In genomic region chr10:118106426-118106825, GRCh38 we compare ENCODE assay signal across 10 cellular contexts. TPM values are rescaled to one million over a fixed set of nuclear protein-coding genes. Genes with fewer than 3 reads are reported as not detected.
DNase-seq lines count a peak whose midpoint lies in the region; ATAC-seq and TF ChIP-seq lines count a peak whose summit lies in the region.
"Had no signal": no experiment of that assay in that cellular context is flagged by ENCODE, and none has a peak within 500 bp of the region (broad histone marks: within the 10 kb centered on the region; RNA-seq: fewer than 3 reads in every experiment).

No MANE protein-coding gene starts in this region.

- TF ChIP-seq POLR2A in breast epithelium (IDR thresholded peaks at IDR 0.05) = no peak

- no peak overlapping the region for H3K4me2 ChIP-seq in OCI-LY3 (ENCODE audit: low read length)

- intact Hi-C loops in MCF 10A (cut with micrococcal nuclease) = loop anchor here (5.0 kb wide), 1 partner anchor 569 kb away; no protein-coding TSS in a partner anchor
- intact Hi-C loops in breast epithelium (cut with DNase I; ENCODE audit: low total_unique reads) = no loop called here
- intact Hi-C loops in tibial artery (cut with DNase I; ENCODE audit: low total_unique reads) = loop anchor here (5.0 kb wide), 1 partner anchor 569 kb away; no protein-coding TSS in a partner anchor

- H3K4me3 ChIP-seq in breast epithelium (no peak overlapping the region), OCI-LY3 (ENCODE audit: low read length) (no peak overlapping the region), fibroblast of pulmonary artery (replicated peaks; ENCODE audit: low read depth, low read length) (no peak overlapping the region), tibial artery (no peak overlapping the region)
- H3K4me3 ChIP-seq: gastroesophageal sphincter had no signal

- POLR2A ChIA-PET in MCF 10A (lab: Yijun Ruan, JAX) = no interaction called here

- no peak overlapping the region for H3K9ac ChIP-seq in OCI-LY3 (ENCODE audit: low read length)

- no peaks in the 10 kb centered on the region for H3K4me1 ChIP-seq in breast epithelium
- no peaks in the 10 kb centered on the region for H3K4me1 ChIP-seq in OCI-LY3 (ENCODE audit: low read length)
- peaks cover 0 to 11% (median 0%) of the 10 kb centered on the region in 4 donors for H3K4me1 ChIP-seq in tibial artery
- H3K4me1 ChIP-seq: gastroesophageal sphincter had no signal

- H3K9me3 ChIP-seq in breast epithelium = no peaks in the 10 kb centered on the region
- H3K9me3 ChIP-seq in OCI-LY3 (ENCODE audit: insufficient read depth, low read length) = no peaks in the 10 kb centered on the region
- no peaks in the 10 kb centered on the region for H3K9me3 ChIP-seq in tibial artery
- H3K9me3 ChIP-seq: gastroesophageal sphincter had no signal

- H4K20me1 ChIP-seq in OCI-LY3 (ENCODE audit: insufficient read depth, low read length) = no peaks in the 10 kb centered on the region

- no peaks in the 10 kb centered on the region for H3K27me3 Mint-ChIP-seq in MCF 10A (ENCODE audit: insufficient read depth, unreplicated experiment)

- H3K36me3 ChIP-seq in breast epithelium (no peaks in the 10 kb centered on the region), OCI-LY3 (replicated peaks; ENCODE audit: low read depth, low read length) (no peaks in the 10 kb centered on the region), tibial artery (no peaks in the 10 kb centered on the region)
- H3K36me3 ChIP-seq: gastroesophageal sphincter had no signal

- no peaks in the 10 kb centered on the region for H3K9me3 Mint-ChIP-seq in MCF 10A (ENCODE audit: unreplicated experiment)

- no peak overlapping the region for H3K4me3 Mint-ChIP-seq in MCF 10A (ENCODE audit: unreplicated experiment)

- no peak for ATAC-seq in GM19467 (IDR thresholded peaks at IDR 0.05; ENCODE audit: unreplicated experiment)
- no peak for ATAC-seq in HG02759 (IDR thresholded peaks at IDR 0.05; ENCODE audit: unreplicated experiment)
- ATAC-seq: gastroesophageal sphincter had no signal

- H3K27me3 ChIP-seq in breast epithelium (no peaks in the 10 kb centered on the region), OCI-LY3 (ENCODE audit: low read depth, low read length) (no peaks in the 10 kb centered on the region), tibial artery (no peaks in the 10 kb centered on the region)
- H3K27me3 ChIP-seq: gastroesophageal sphincter had no signal

- no peaks in the 10 kb centered on the region for H3K4me1 Mint-ChIP-seq in MCF 10A (ENCODE audit: insufficient read depth, unreplicated experiment)

- no peak for TF ChIP-seq CTCF in MCF 10A (IDR thresholded peaks at IDR 0.05; ENCODE audit: unreplicated experiment)
- no peak for TF ChIP-seq CTCF in breast epithelium (IDR thresholded peaks at IDR 0.05)
- TF ChIP-seq CTCF in OCI-LY3 (IDR thresholded peaks at IDR 0.05; ENCODE audit: low read depth, low read length) = peak; percentile 39
- TF ChIP-seq CTCF in fibroblast of pulmonary artery (IDR thresholded peaks at IDR 0.05; ENCODE audit: low read length, missing control alignments) = peak; percentile 57
- TF ChIP-seq CTCF in tibial artery (IDR thresholded peaks at IDR 0.05) = peak; percentile 23 to 38

- no peaks in the 10 kb centered on the region for H3K36me3 Mint-ChIP-seq in MCF 10A (ENCODE audit: insufficient read depth, unreplicated experiment)

- H3K79me2 ChIP-seq in OCI-LY3 (ENCODE audit: low read length) = no peaks in the 10 kb centered on the region

- no peak overlapping the region for H3K27ac ChIP-seq in breast epithelium
- H3K27ac ChIP-seq in OCI-LY3 (ENCODE audit: low read length) = no peak overlapping the region
- H3K27ac ChIP-seq in tibial artery = no peak overlapping the region
- H3K27ac ChIP-seq: gastroesophageal sphincter had no signal

- no peak overlapping the region for H2AFZ ChIP-seq in OCI-LY3 (ENCODE audit: low read depth, low read length)

- BruUV-seq in MCF 10A (replicated peaks; lab: Mats Ljungman, UMichigan) = no TSS peak

- DNase-seq in MCF 10A (ENCODE audit: unreplicated experiment) = peak; percentile 49
- no peak for DNase-seq in breast epithelium (ENCODE audit: low spot score in 2 of 2)
- DNase-seq in fibroblast of pulmonary artery (ENCODE audit: low read depth) = peak; percentile 55
- no peak for DNase-seq in tibial artery
- DNase-seq in globus pallidus (ENCODE audit: low spot score) = no peak
- DNase-seq: COR-L47 had no signal

- no peak overlapping the region for H3K27ac Mint-ChIP-seq in MCF 10A (ENCODE audit: low read depth, unreplicated experiment)

- CTCF ChIA-PET in MCF 10A (lab: Yijun Ruan, JAX) = interaction anchor here (0.5 to 3.0 kb wide), 14 partner anchors 13 to 1279 kb away, joined by 3 to 12 read pairs (median 4); no protein-coding TSS in a partner anchor

RNA-seq across cellular contexts. Expression of gene RAB11FIP2, which starts 59.7 kb away (rescaled TPM):
- total RNA-seq in MCF 10A (2022) (23.9 and 27.1 TPM in 2 replicates), breast epithelium (10 to 100 TPM; 26.5 to 36.4 (median 26.7) TPM)

Comparison
In these comparisons a context has a peak if more than half of its experiments do, and no peak if none do; other contexts are left out.
1. DNase-seq: peak in MCF 10A (single experiment) and fibroblast of pulmonary artery (single experiment); none in breast epithelium (0 of 2), tibial artery (0 of 2) and globus pallidus (single experiment).
2. CTCF ChIP-seq: peak in OCI-LY3 (single experiment), fibroblast of pulmonary artery (single experiment) and tibial artery (2 of 2); none in MCF 10A (single experiment) and breast epithelium (0 of 3).